In the genomic region with DNA sequence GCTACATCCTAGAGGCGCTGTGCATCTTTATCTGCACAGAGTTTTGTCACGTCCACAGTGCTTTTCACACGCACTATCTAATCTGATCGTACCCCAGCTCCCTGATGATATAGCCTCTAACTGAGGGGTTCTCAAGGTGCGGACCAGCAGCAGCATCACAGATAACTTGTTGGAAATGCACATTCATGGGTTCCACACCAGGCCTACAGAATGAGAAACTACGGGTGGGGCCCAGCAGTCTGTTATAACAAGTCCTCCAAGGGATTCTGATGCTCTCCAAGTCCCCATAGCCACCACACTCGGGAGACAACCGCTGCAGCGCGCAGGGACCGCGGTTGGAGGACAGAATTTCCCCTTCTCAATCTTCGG, we compare ENCODE assay signal across 8 cellular contexts. TPM values are rescaled to one million over a fixed set of nuclear protein-coding genes. Genes with fewer than 3 reads are reported as not detected.
DNase-seq lines count a peak whose midpoint lies in the region; ATAC-seq and TF ChIP-seq lines count a peak whose summit lies in the region.

No MANE protein-coding gene starts in this region.

- 21 to 24% methylated on average over 13 of the region's 13 CpGs for WGBS in ectodermal cell, 2 experiments

- peaks cover 30% of the 10 kb centered on the region for H3K79me2 ChIP-seq in OCI-LY1 (ENCODE audit: insufficient read depth, low read length)

- DNase-seq in nephron progenitor cell (no peak), mucosa of descending colon (no peak), NCI-H2196 (lab: John Stamatoyannopoulos, UW; ENCODE audit: unreplicated experiment) (no peak), H4 (ENCODE audit: low spot score) (no peak), NCI-H526 (lab: John Stamatoyannopoulos, UW) (no peak)

- peak overlapping the region; percentile 50 for H2AFZ ChIP-seq in OCI-LY1 (ENCODE audit: low read length)

- peak overlapping the region; percentile 94 for H3K27ac ChIP-seq in C4-2B
- peak overlapping the region; percentile 29 for H3K27ac ChIP-seq in OCI-LY1 (ENCODE audit: low read depth, low read length, poor library complexity, severe bottlenecking)
- H3K27ac ChIP-seq in ectodermal cell (ENCODE audit: insufficient read depth, low read depth, low read length, poor library complexity, severe bottlenecking) = peak overlapping the region; percentile 61

- H3K27me3 Mint-ChIP-seq in nephron progenitor cell (ENCODE audit: low read depth, poor library complexity) = no peaks in the 10 kb centered on the region

- no peaks in the 10 kb centered on the region for H4K20me1 ChIP-seq in OCI-LY1 (ENCODE audit: insufficient read depth, low read length)

- H3K4me1 ChIP-seq in OCI-LY1 (ENCODE audit: insufficient read depth, low read length, severe bottlenecking) = peaks cover 26% of the 10 kb centered on the region
- peaks cover 7% of the 10 kb centered on the region for H3K4me1 ChIP-seq in ectodermal cell (ENCODE audit: control insufficient read depth, insufficient read depth, low read length)
- peaks cover 18% of the 10 kb centered on the region for H3K4me1 ChIP-seq in mucosa of descending colon (ENCODE audit: low read depth)

- intact Hi-C loops in mucosa of descending colon (cut with DNase I, micrococcal nuclease) = loop anchor here in 1 of 2 donors (10.0 kb wide), 1 partner anchor 96 kb away; no protein-coding TSS in a partner anchor

- H3K36me3 Mint-ChIP-seq in nephron progenitor cell (ENCODE audit: low read depth) = peaks cover 22% of the 10 kb centered on the region

- H3K27ac Mint-ChIP-seq in nephron progenitor cell = peak overlapping the region; percentile 19

- peak overlapping the region; percentile 80 for H3K4me3 Mint-ChIP-seq in nephron progenitor cell

- TF ChIP-seq CTCF in C4-2B (conservative IDR thresholded peaks at IDR 0.05) (no peak), OCI-LY1 (IDR thresholded peaks at IDR 0.05; ENCODE audit: low read length) (no peak), nephron progenitor cell (IDR thresholded peaks at IDR 0.05) (no peak), mucosa of descending colon (IDR thresholded peaks at IDR 0.05) (no peak)

- no peaks in the 10 kb centered on the region for H3K9me3 ChIP-seq in OCI-LY1 (ENCODE audit: low read length)
- no peaks in the 10 kb centered on the region for H3K9me3 ChIP-seq in ectodermal cell (ENCODE audit: control insufficient read depth, low read length)
- no peaks in the 10 kb centered on the region for H3K9me3 ChIP-seq in mucosa of descending colon

- H3K9me2 ChIP-seq in OCI-LY1 (ENCODE audit: low read depth, low read length) = no peaks in the 10 kb centered on the region

- no peak for ATAC-seq in mucosa of descending colon

- peaks cover 30% of the 10 kb centered on the region for H3K36me3 ChIP-seq in OCI-LY1 (ENCODE audit: insufficient read depth, low read length)
- H3K36me3 ChIP-seq in ectodermal cell (ENCODE audit: control insufficient read depth, insufficient read depth, low read length) = peaks cover 16% of the 10 kb centered on the region
- H3K36me3 ChIP-seq in mucosa of descending colon (ENCODE audit: low read depth) = peaks cover 5% of the 10 kb centered on the region

- H3K9ac ChIP-seq in OCI-LY1 (ENCODE audit: low read length) = peak overlapping the region; percentile 67

- H3K27me3 ChIP-seq in OCI-LY1 (ENCODE audit: insufficient read depth, low read length) (no peaks in the 10 kb centered on the region), ectodermal cell (ENCODE audit: control insufficient read depth, insufficient read depth, low read length, poor library complexity, severe bottlenecking) (no peaks in the 10 kb centered on the region)

- H3K4me3 ChIP-seq in OCI-LY1 (ENCODE audit: low read depth, low read length, poor library complexity, severe bottlenecking) (peak overlapping the region; percentile 79), ectodermal cell (ENCODE audit: insufficient read depth, low read depth, low read length) (peak overlapping the region; percentile 92), mucosa of descending colon (no peak overlapping the region)

- H3F3A ChIP-seq in OCI-LY1 (ENCODE audit: insufficient read depth, low read length) = no peaks in the 10 kb centered on the region

- peaks cover 47% of the 10 kb centered on the region for H3K4me1 Mint-ChIP-seq in nephron progenitor cell

- H3K4me2 ChIP-seq in OCI-LY1 (ENCODE audit: low read length) = peak overlapping the region; percentile 100

- no peaks in the 10 kb centered on the region for H3K9me3 Mint-ChIP-seq in nephron progenitor cell

RNA-seq across cellular contexts. Expression of gene BZW1, which starts 0.8 kb away (rescaled TPM):
- polyA plus RNA-seq in ectodermal cell (2013, experiment 1 of 4) = 343 TPM
- polyA plus RNA-seq in ectodermal cell (2013, experiment 2 of 4) = 358 TPM
- 260 TPM for polyA plus RNA-seq in ectodermal cell (2013, experiment 3 of 4)
- 268 TPM for polyA plus RNA-seq in ectodermal cell (2013, experiment 4 of 4)
- 100 to 1,000 TPM; 137 to 235 (median 174) TPM for total RNA-seq in mucosa of descending colon
- total RNA-seq in H4 (2014; rRNA removed; shearing (Covaris generic)) = 327 and 428 TPM in 2 replicates

RNA-seq across cellular contexts. Expression of gene CLK1, which starts 53.5 kb away (rescaled TPM):
- polyA plus RNA-seq in ectodermal cell (2013, experiment 1 of 4) = 112 TPM
- polyA plus RNA-seq in ectodermal cell (2013, experiment 2 of 4) = 86.7 TPM
- polyA plus RNA-seq in ectodermal cell (2013, experiment 3 of 4) = 89.7 TPM
- 106 TPM for polyA plus RNA-seq in ectodermal cell (2013, experiment 4 of 4)
- 100 to 1,000 TPM in 1 of 3 donors, 10 to 100 TPM in 2; 62.0 to 138 (median 88.3) TPM for total RNA-seq in mucosa of descending colon
- total RNA-seq in H4 (2014; rRNA removed; shearing (Covaris generic)) = 21.1 and 43.6 TPM in 2 replicates

Comparison
In these comparisons a context has a peak if more than half of its experiments do, and no peak if none do; other contexts are left out.
1. H3K27ac ChIP-seq: peak in every context shown above with its lines; median percentile 94 in C4-2B; 61 in ectodermal cell; 29 in OCI-LY1.